In genomic region chr2:179336782-179337534, GRCh38 we compare ENCODE assay signal across 11 cellular contexts.
DNase-seq lines count a peak whose midpoint lies in the region; TF ChIP-seq lines count a peak whose summit lies in the region.
"Had no signal": no experiment of that assay in that cellular context is flagged by ENCODE, and none has a peak within 500 bp of the region (broad histone marks: within the 10 kb centered on the region; RNA-seq: fewer than 3 reads in every experiment).

No MANE protein-coding gene starts in this region.

- peak; percentile 29 for DNase-seq in DMS 273 (lab: John Stamatoyannopoulos, UW; ENCODE audit: unreplicated experiment)
- DNase-seq in DMS 273 treated with DMSO at 0.1 percent for 48 hours (lab: John Stamatoyannopoulos, UW): no peak
- peak; percentile 90 for DNase-seq in RPMI7951 (ENCODE audit: low read depth)
- peak; percentile 20 to 79 for DNase-seq in foreskin fibroblast
- peak; percentile 71 for DNase-seq in stromal cell of bone marrow (ENCODE audit: low read depth)
- DNase-seq in DMS153 (lab: John Stamatoyannopoulos, UW): no peak
- no peak for DNase-seq in DMS114 treated with DMSO at 0.1 percent for 48 hours (lab: John Stamatoyannopoulos, UW; ENCODE audit: unreplicated experiment)
- DNase-seq in HPDE6-E6E7 (ENCODE audit: extremely low spot score): no peak
- DNase-seq: midbrain, small intestine had no signal

- no peak for TF ChIP-seq CTCF in foreskin fibroblast (IDR thresholded peaks at IDR 0.05; ENCODE audit: low read depth, low read length)

- H3K4me3 ChIP-seq in foreskin fibroblast (ENCODE audit: low read depth in 1 of 2, low read length in 2 of 2): no peak overlapping the region
- H3K4me3 ChIP-seq: cardiac muscle cell had no signal

Comparison
In these comparisons a context has a peak if more than half of its experiments do, and no peak if none do; other contexts are left out.
1. DNase-seq: peak in DMS 273 (single experiment), RPMI7951 (single experiment), foreskin fibroblast (2 of 2) and stromal cell of bone marrow (single experiment); none in DMS 273 treated with DMSO at 0.1 percent for 48 hours (single experiment), DMS153 (single experiment), DMS114 treated with DMSO at 0.1 percent for 48 hours (single experiment) and HPDE6-E6E7 (single experiment).